In the genomic region with DNA sequence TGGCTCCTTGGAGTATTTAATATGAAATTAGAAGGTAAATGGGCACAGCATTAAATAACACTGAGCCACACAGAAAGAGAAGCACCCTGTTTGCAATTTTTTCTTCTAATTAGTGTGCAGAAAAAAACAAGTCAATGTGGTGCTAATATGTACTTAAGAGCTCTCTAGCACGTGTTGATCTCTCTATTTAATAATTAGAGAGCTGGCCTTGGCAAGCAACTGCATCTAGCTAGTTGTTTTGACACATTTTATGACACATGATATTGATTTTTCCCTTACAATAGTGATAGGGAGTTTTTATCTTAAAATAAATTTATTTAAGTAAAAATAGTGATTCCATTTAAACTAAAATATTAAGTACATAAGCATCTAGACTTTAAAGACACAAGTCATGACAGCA, we compare ENCODE assay signal across 19 cellular contexts.
"Had no signal": no experiment of that assay in that cellular context is flagged by ENCODE, and none has a peak within 500 bp of the region (broad histone marks: within the 10 kb centered on the region; RNA-seq: fewer than 3 reads in every experiment).

No MANE protein-coding gene starts in this region.

- H3K4me1 ChIP-seq: adrenal gland, esophagus muscularis mucosa, gastroesophageal sphincter, heart left ventricle, parathyroid adenoma had no signal

- H3K27me3 ChIP-seq: adrenal gland, esophagus muscularis mucosa, gastroesophageal sphincter, heart left ventricle had no signal

- DNase-seq: activated CD4-positive, alpha-beta T cell treated with anti-CD3 and anti-CD28 coated beads for 1 hour; activated CD4-positive, alpha-beta T cell treated with anti-CD3 and anti-CD28 coated beads, Interleukin-2, amount 50 U/mL, for 4 hours; activated gamma-delta T cell treated with Interleukin-2 at 50 U/mL for 16 hours; adrenal gland; effector CD8-positive, alpha-beta T cell; heart left ventricle; kidney; natural killer cell; stimulated activated CD4-positive, alpha-beta T cell treated with anti-CD3 and anti-CD28 coated beads, Interleukin-4, amount 100 ng/mL, for 4 hours; WERI-Rb-1 had no signal

- H3K9me3 ChIP-seq: adrenal gland, esophagus muscularis mucosa, gastroesophageal sphincter, heart left ventricle, thoracic aorta had no signal

- H3K36me3 ChIP-seq: adrenal gland, esophagus muscularis mucosa, gastroesophageal sphincter, heart left ventricle, thoracic aorta, WERI-Rb-1 had no signal

- H3K4me3 ChIP-seq: adrenal gland, esophagus muscularis mucosa, gastroesophageal sphincter, heart left ventricle, lung, thoracic aorta had no signal

- H3K27ac ChIP-seq: adrenal gland, esophagus muscularis mucosa, gastroesophageal sphincter, heart left ventricle, parathyroid adenoma, thoracic aorta, WERI-Rb-1 had no signal

- ATAC-seq: activated naive CD4-positive, alpha-beta T cell treated with anti-CD3 and anti-CD28 coated beads, Interleukin-2, amount 50 U/mL, for 72 hours; gastroesophageal sphincter; heart left ventricle; left lobe of liver; natural killer cell; sciatic nerve; stimulated activated memory B cell treated with anti-CD40 and anti-IgM and Interleukin-4, amounts not matched to agents 10 μg/mL and 1 μg/mL and 100 μg/mL, for 72 hours had no signal
